In genomic region chr16:30957456-30958163, GRCh38 we compare ENCODE assay signal across 1 cellular context.
TF ChIP-seq lines count a peak whose summit lies in the region.

TSS of gene SETD1A (plus strand) at chr16:30957754. CDS start at chr16:30958732, 978 bp downstream.

TF ChIP-seq in HEK293, 187 proteins besides CTCF, POLR2A, EP300 and RAD21 (continued from another document and continues in another):
- TF ChIP-seq ZNF488 (tag by site-specific recombination; IDR thresholded peaks at IDR 0.05) (0 out of 2 replicates have a peak, but pooled peaks have one; percentile 13), PRDM10 (tag by site-specific recombination; IDR thresholded peaks at IDR 0.05) (peak; percentile 95), ZNF776 (tag by site-specific recombination; IDR thresholded peaks at IDR 0.05; ENCODE audit: borderline replicate concordance) (no peak), KLF7 (tag by site-specific recombination; IDR thresholded peaks at IDR 0.05; ENCODE audit: borderline replicate concordance) (peak; percentile 97), ZNF280D (tag by site-specific recombination; IDR thresholded peaks at IDR 0.05) (no peak), ZBTB11 (tag by site-specific recombination; conservative IDR thresholded peaks at IDR 0.05; ENCODE audit: low read depth) (peak; percentile 97), GLIS2 (tag by site-specific recombination; IDR thresholded peaks at IDR 0.05) (peak; percentile 93), ZNF449 (tag by site-specific recombination; IDR thresholded peaks at IDR 0.05) (no peak; the same call in 1 of the 2 replicates), ZXDB (tag by site-specific recombination; IDR thresholded peaks at IDR 0.05) (peak; percentile 97), ZNF521 (tag by site-specific recombination; IDR thresholded peaks at IDR 0.05) (no peak), ZNF645 (tag by site-specific recombination; IDR thresholded peaks at IDR 0.05) (0 out of 2 replicates have a peak, but pooled peaks have one; percentile 81), ZNF654 (tag by site-specific recombination; IDR thresholded peaks at IDR 0.05; ENCODE audit: low read depth) (0 out of 2 replicates have a peak, but pooled peaks have one; percentile 0), ZBTB8A (tag by site-specific recombination; IDR thresholded peaks at IDR 0.05) (peak; percentile 77), ZNF514 (tag by site-specific recombination; IDR thresholded peaks at IDR 0.05) (no peak), ZNF423 (tag by site-specific recombination; IDR thresholded peaks at IDR 0.05) (no peak), ZNF544 (tag by site-specific recombination; IDR thresholded peaks at IDR 0.05) (no peak), ZNF768 (tag by site-specific recombination; IDR thresholded peaks at IDR 0.05) (no peak), GLI4 (tag by site-specific recombination; IDR thresholded peaks at IDR 0.05) (peak; percentile 89; the same call in 1 of the 2 replicates), YY2 (tag by site-specific recombination; IDR thresholded peaks at IDR 0.05) (peak; percentile 93), ZNF658 (tag by site-specific recombination; IDR thresholded peaks at IDR 0.05) (no peak), SCRT2 (tag by site-specific recombination; IDR thresholded peaks at IDR 0.05) (peak; percentile 95), HIC1 (tag by site-specific recombination; IDR thresholded peaks at IDR 0.05) (peak; percentile 98), ZSCAN18 (tag by site-specific recombination; IDR thresholded peaks at IDR 0.05) (peak; percentile 90; the same call in 1 of the 2 replicates), ZBTB49 (tag by site-specific recombination; IDR thresholded peaks at IDR 0.05; ENCODE audit: low read depth) (no peak), ZNF677 (tag by site-specific recombination; IDR thresholded peaks at IDR 0.05) (0 out of 2 replicates have a peak, but pooled peaks have one; percentile 52), ZNF169 (tag by site-specific recombination; IDR thresholded peaks at IDR 0.05) (no peak), ZNF112 (tag by site-specific recombination; IDR thresholded peaks at IDR 0.05) (no peak), ZNF138 (tag by site-specific recombination; IDR thresholded peaks at IDR 0.05; ENCODE audit: borderline replicate concordance) (0 out of 2 replicates have a peak, but pooled peaks have one; percentile 34), ZNF529 (tag by site-specific recombination; IDR thresholded peaks at IDR 0.05; ENCODE audit: insufficient replicate concordance) (no peak), ZNF114 (tag by site-specific recombination; IDR thresholded peaks at IDR 0.05) (no peak), ZNF843 (tag by site-specific recombination; IDR thresholded peaks at IDR 0.05) (peak; percentile 85), ZNF621 (tag by site-specific recombination; IDR thresholded peaks at IDR 0.05) (no peak), ZNF513 (tag by site-specific recombination; IDR thresholded peaks at IDR 0.05) (no peak)
